ENCODE assay signal across 8 cellular contexts in the genomic region with DNA sequence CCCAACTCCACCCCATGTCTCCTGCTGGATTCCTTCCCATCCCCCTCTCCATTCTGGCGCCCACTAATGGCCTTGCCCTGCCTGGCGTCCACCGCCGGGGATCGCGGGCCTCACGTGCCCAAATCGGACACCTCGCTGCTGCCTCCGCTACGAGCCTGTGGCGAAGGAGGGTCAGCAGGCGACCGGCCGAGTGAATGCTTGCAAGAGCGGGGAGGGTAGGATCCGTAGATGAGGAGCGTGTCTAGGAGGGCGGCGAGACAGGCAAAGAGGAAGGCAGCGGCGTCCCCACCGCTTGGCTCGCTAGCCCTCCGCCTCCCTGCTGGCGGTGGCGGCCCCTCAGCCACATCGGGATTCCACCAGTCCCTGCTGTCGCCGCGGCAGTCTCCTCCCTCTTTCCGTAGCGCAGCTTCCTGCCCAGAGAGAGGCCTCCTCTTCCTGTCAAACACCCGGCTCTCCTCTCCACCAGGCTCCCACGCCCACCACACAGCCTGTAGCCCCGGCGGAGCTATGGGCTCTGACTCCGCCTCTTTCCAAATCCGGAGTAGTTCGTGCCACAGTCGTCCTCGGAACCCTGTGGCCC. TPM values are rescaled to one million over a fixed set of nuclear protein-coding genes. Genes with fewer than 3 reads are reported as not detected.
DNase-seq lines count a peak whose midpoint lies in the region; ATAC-seq lines count a peak whose summit lies in the region.

A gene (minus strand): TSS at position 387 of the 580 bp plus-strand sequence.

- no peaks in the 10 kb centered on the region for H3K36me3 ChIP-seq in CD4-positive, alpha-beta memory T cell (ENCODE audit: insufficient read depth, low read length)
- H3K36me3 ChIP-seq in endocrine pancreas (ENCODE audit: control insufficient read depth, insufficient read depth, low read length) = no peaks in the 10 kb centered on the region

- peak; percentile 99 for ATAC-seq in GM19455 (IDR thresholded peaks at IDR 0.05; ENCODE audit: unreplicated experiment)

- no peaks in the 10 kb centered on the region for H3K4me1 ChIP-seq in CD4-positive, alpha-beta memory T cell (ENCODE audit: insufficient read depth, low read length)
- peaks cover 3% of the 10 kb centered on the region for H3K4me1 ChIP-seq in endocrine pancreas (ENCODE audit: control insufficient read depth, insufficient read depth, low read length)

- peaks cover 0 to 2% (median 0%) of the 10 kb centered on the region in 8 donors for H3K9me3 Mint-ChIP-seq in CD4-positive, alpha-beta memory T cell

- H3K27me3 Mint-ChIP-seq in CD4-positive, alpha-beta memory T cell = no peaks in the 10 kb centered on the region

- CTCF ChIA-PET in CD4-positive, alpha-beta memory T cell (lab: Charles Lee; ENCODE audit: partially characterized antibody) = interaction anchor here (1.3 kb wide), 1 partner anchor 143 kb away, joined by 3 read pairs; no protein-coding TSS in a partner anchor

- H3K9me3 ChIP-seq in CD4-positive, alpha-beta memory T cell (ENCODE audit: control insufficient read depth in 1 of 2, low read length in 2 of 2) = no peaks in the 10 kb centered on the region
- no peaks in the 10 kb centered on the region for H3K9me3 ChIP-seq in endocrine pancreas (ENCODE audit: control insufficient read depth, low read length)

- H3K4me1 Mint-ChIP-seq in CD4-positive, alpha-beta memory T cell = peaks cover 6 to 23% (median 9%) of the 10 kb centered on the region in 4 donors

- peak within 1 kb of the TSS in 1 of 2 donors; percentile 54 for H3K4me3 ChIP-seq in CD4-positive, alpha-beta memory T cell (ENCODE audit: low read length in 2 of 2)
- peak within 1 kb of the TSS; percentile 79 for H3K4me3 ChIP-seq in endocrine pancreas (ENCODE audit: control insufficient read depth, insufficient read depth, low read length)

- no peaks in the 10 kb centered on the region for H3K27me3 ChIP-seq in CD4-positive, alpha-beta memory T cell (ENCODE audit: insufficient read depth, low read length)
- no peaks in the 10 kb centered on the region for H3K27me3 ChIP-seq in endocrine pancreas (ENCODE audit: control insufficient read depth, insufficient read depth, low read length)

- peak within 1 kb of the TSS; percentile 30 for H3K9ac ChIP-seq in endocrine pancreas (ENCODE audit: control insufficient read depth, insufficient read depth, low read length)

- DNase-seq in CD4-positive, alpha-beta memory T cell = peak; percentile 66 to 86 (median 76)
- DNase-seq in HK-2 (ENCODE audit: unreplicated experiment) = peak; percentile 82
- peak; percentile 69 to 75 for DNase-seq in NOMO-1 (lab: John Stamatoyannopoulos, UW; ENCODE audit: unreplicated experiment in 2 of 2)
- peak; percentile 84 for DNase-seq in activated CD8-positive, alpha-beta memory T cell treated with anti-CD3 and anti-CD28 coated beads for 24 hours
- DNase-seq in mesenteric fat pad (ENCODE audit: low spot score) = peak; percentile 91
- peak; percentile 46 for DNase-seq in stimulated activated CD8-positive, alpha-beta memory T cell treated with anti-CD3 and anti-CD28 coated beads, Interleukin-15, amount 100 ng/mL, for 24 hours (ENCODE audit: low read depth)

- peak within 1 kb of the TSS; percentile 87 to 96 (median 92) for H3K27ac Mint-ChIP-seq in CD4-positive, alpha-beta memory T cell

- H3K27ac ChIP-seq in CD4-positive, alpha-beta memory T cell (ENCODE audit: low read depth, low read length) = peak within 1 kb of the TSS; percentile 59

- peaks cover 0 to 20% of the 10 kb centered on the region in 2 donors for H3K36me3 Mint-ChIP-seq in CD4-positive, alpha-beta memory T cell

- intact Hi-C loops in CD4-positive, alpha-beta memory T cell (cut with micrococcal nuclease) = loop anchor here (10.0 kb wide), 1 partner anchor 126 kb away; a partner anchor contains a TSS

- POLR2A ChIA-PET in CD4-positive, alpha-beta memory T cell (lab: Charles Lee; ENCODE audit: partially characterized antibody) = interaction anchor here (0.7 to 1.5 kb wide), 3 partner anchors 126 to 1213 kb away, joined by 3 to 6 read pairs (median 4); a partner anchor contains a TSS

- H3K4me3 Mint-ChIP-seq in CD4-positive, alpha-beta memory T cell = peak within 1 kb of the TSS; percentile 91 to 96 (median 93)

RNA-seq across cellular contexts. Expression of the gene that starts here (rescaled TPM):
- 10 to 100 TPM; 16.6 to 22.6 TPM for total RNA-seq in CD4-positive, alpha-beta memory T cell
- 10 to 100 TPM; 18.3 to 35.3 TPM for polyA plus RNA-seq in CD4-positive, alpha-beta memory T cell
- 15.0 TPM for total RNA-seq in mesenteric fat pad
